Comparison of ENCODE assay signal across 21 cellular contexts in the genomic region with DNA sequence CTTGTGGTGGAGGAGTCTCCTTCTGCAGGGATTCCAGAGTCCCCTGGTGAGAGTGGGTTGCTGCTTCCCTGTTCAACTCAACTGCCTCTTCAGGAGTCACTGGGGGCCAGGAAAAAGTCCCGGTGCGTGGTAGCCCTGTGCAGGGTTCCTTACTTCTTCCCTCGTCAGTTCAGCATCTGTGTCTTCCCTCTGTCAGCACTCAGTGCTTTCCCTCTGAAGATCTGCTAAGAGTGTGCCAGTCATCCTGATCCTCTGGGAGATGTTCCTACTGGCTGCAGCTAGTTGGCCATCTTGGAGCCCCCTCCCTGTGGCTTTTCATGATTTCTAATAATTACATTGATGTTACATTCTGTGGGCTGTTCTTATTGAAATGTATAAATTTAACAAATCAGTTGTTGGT. TPM values are rescaled to one million over a fixed set of nuclear protein-coding genes. Genes with fewer than 3 reads are reported as not detected.
DNase-seq lines count a peak whose midpoint lies in the region; ATAC-seq and TF ChIP-seq lines count a peak whose summit lies in the region.
"Had no signal": no experiment of that assay in that cellular context is flagged by ENCODE, and none has a peak within 500 bp of the region (broad histone marks: within the 10 kb centered on the region; RNA-seq: fewer than 3 reads in every experiment).

No MANE protein-coding gene starts in this region.

- in situ Hi-C loops in Panc1 (cut with HindIII; ENCODE audit: low pct_unique_long_range_greater_than_20kb, low sequenced_read_pairs): no loop called here

- H3K36me3 ChIP-seq in Panc1 (ENCODE audit: control insufficient read depth, insufficient read depth, low read length) (no peaks in the 10 kb centered on the region), left ventricle myocardium inferior (peaks cover under 1% of the 10 kb centered on the region)

- H3K4me3 ChIP-seq in Panc1 (ENCODE audit: low read depth in 2 of 2, low read length in 2 of 2) (no peak overlapping the region), left ventricle myocardium inferior (peak overlapping the region; percentile 31)
- H3K4me3 ChIP-seq: BLaER1, GM12878, SJCRH30 had no signal

- POLR2A ChIA-PET in Panc1 (lab: Charles Lee): no interaction called here

- H3K27ac ChIP-seq in Panc1 (ENCODE audit: low read length) (no peak overlapping the region), left ventricle myocardium inferior (replicated peaks) (peak overlapping the region; percentile 82)
- H3K27ac ChIP-seq: BLaER1, SJCRH30 had no signal

- H3K4me1 Mint-ChIP-seq in osteocyte (ENCODE audit: unreplicated experiment): peaks cover 25% of the 10 kb centered on the region
- H3K4me1 Mint-ChIP-seq in activated T-cell treated with anti-CD3 and anti-CD28 coated beads, Interleukin-2, amount 50 U/mL, for 4 hours (ENCODE audit: low read depth): no peaks in the 10 kb centered on the region
- H3K4me1 Mint-ChIP-seq: CD4-positive, alpha-beta memory T cell had no signal

- BruUV-seq in Panc1 (replicated peaks; lab: Mats Ljungman, UMichigan): no TSS peak

- peak overlapping the region; percentile 0 for H3K27ac Mint-ChIP-seq in osteocyte (ENCODE audit: unreplicated experiment)
- H3K27ac Mint-ChIP-seq: CD4-positive, alpha-beta memory T cell had no signal

- ATAC-seq in Panc1 (peak; percentile 66), GM21390 (IDR thresholded peaks at IDR 0.05; ENCODE audit: unreplicated experiment) (no peak)
- ATAC-seq in activated T-cell treated with anti-CD3 and anti-CD28 coated beads, Interleukin-2, amount 50 U/mL, for 4 hours: no peak
- ATAC-seq: GM12878, HepG2 had no signal

- TF ChIP-seq CTCF in Panc1 (IDR thresholded peaks at IDR 0.05) (no peak), left ventricle myocardium inferior (IDR thresholded peaks at IDR 0.05; ENCODE audit: borderline replicate concordance) (no peak), osteocyte (IDR thresholded peaks at IDR 0.05) (no peak)

- no peak overlapping the region for H3K4me3 Mint-ChIP-seq in osteocyte (ENCODE audit: unreplicated experiment)
- no peak overlapping the region for H3K4me3 Mint-ChIP-seq in activated T-cell treated with anti-CD3 and anti-CD28 coated beads, Interleukin-2, amount 50 U/mL, for 4 hours
- H3K4me3 Mint-ChIP-seq: CD4-positive, alpha-beta memory T cell had no signal

- H3K9me3 Mint-ChIP-seq in osteocyte (ENCODE audit: unreplicated experiment): peaks cover 3% of the 10 kb centered on the region
- H3K9me3 Mint-ChIP-seq in activated T-cell treated with anti-CD3 and anti-CD28 coated beads, Interleukin-2, amount 50 U/mL, for 4 hours: no peaks in the 10 kb centered on the region
- H3K9me3 Mint-ChIP-seq: CD4-positive, alpha-beta memory T cell had no signal

- CTCF ChIA-PET in Panc1 (lab: Charles Lee): interaction anchor here (0.5 kb wide), 1 partner anchor 11 kb away, joined by 3 read pairs; no protein-coding TSS in a partner anchor

- H3K36me3 Mint-ChIP-seq in osteocyte (ENCODE audit: unreplicated experiment): peaks cover 25% of the 10 kb centered on the region
- peaks cover 10% of the 10 kb centered on the region for H3K36me3 Mint-ChIP-seq in activated T-cell treated with anti-CD3 and anti-CD28 coated beads, Interleukin-2, amount 50 U/mL, for 4 hours (ENCODE audit: insufficient read depth)

- H3K27me3 ChIP-seq in Panc1 (ENCODE audit: control insufficient read depth, insufficient read depth, low read length) (no peaks in the 10 kb centered on the region), left ventricle myocardium inferior (ENCODE audit: low read depth) (no peaks in the 10 kb centered on the region)
- H3K27me3 ChIP-seq: BLaER1, SJCRH30 had no signal

- no peaks in the 10 kb centered on the region for H3K27me3 Mint-ChIP-seq in osteocyte (ENCODE audit: unreplicated experiment)
- no peaks in the 10 kb centered on the region for H3K27me3 Mint-ChIP-seq in activated T-cell treated with anti-CD3 and anti-CD28 coated beads, Interleukin-2, amount 50 U/mL, for 4 hours (ENCODE audit: low read depth)
- H3K27me3 Mint-ChIP-seq: CD4-positive, alpha-beta memory T cell had no signal

- peak; percentile 8 for DNase-seq in Ammon's horn (ENCODE audit: low spot score)
- DNase-seq in Panc1 (ENCODE audit: low read depth, low spot score): no peak
- no peak for DNase-seq in left ventricle myocardium inferior
- no peak for DNase-seq in osteocyte (ENCODE audit: extremely low spot score, unreplicated experiment)
- no peak for DNase-seq in NCI-H1105 (lab: John Stamatoyannopoulos, UW)
- DNase-seq in activated T-cell treated with anti-CD3 and anti-CD28 coated beads, Interleukin-2, amount 50 U/mL, for 4 hours: no peak
- DNase-seq: CD4-positive, alpha-beta memory T cell; DMS153; GOT3; KG1; MV-4-11; NCI-H1417; NCI-H1930; NCI-H345; NCI-H524 treated with DMSO at 0.1 percent for 48 hours; RPMI8226; SJCRH30 had no signal

- peaks cover 18% of the 10 kb centered on the region for H3K4me1 ChIP-seq in Panc1 (ENCODE audit: control insufficient read depth, insufficient read depth, low read length)
- H3K4me1 ChIP-seq in left ventricle myocardium inferior: peaks cover 55% of the 10 kb centered on the region
- H3K4me1 ChIP-seq: BLaER1, SJCRH30 had no signal

- intact Hi-C loops in Panc1 (cut with micrococcal nuclease; ENCODE audit: unreplicated experiment): no loop called here
- intact Hi-C loops in left ventricle myocardium inferior (cut with micrococcal nuclease): no loop called here

- no peaks in the 10 kb centered on the region for H3K9me3 ChIP-seq in Panc1 (ENCODE audit: control insufficient read depth, insufficient read depth, low read depth, low read length)
- no peaks in the 10 kb centered on the region for H3K9me3 ChIP-seq in left ventricle myocardium inferior (replicated peaks)
- H3K9me3 ChIP-seq: SJCRH30 had no signal

RNA-seq across cellular contexts. Expression of a gene that starts 36.5 kb away (rescaled TPM):
- total RNA-seq in Panc1 (2021; ENCODE audit: unreplicated experiment) (82.5 TPM), left ventricle myocardium inferior (42.5 TPM), osteocyte (66.7 and 70.4 TPM in 2 replicates)
- 21.1 TPM for polyA plus RNA-seq in Panc1 (2012; ENCODE audit: insufficient read length)
- 10 to 100 TPM; 14.2 to 17.9 (median 15.2) TPM for total RNA-seq in activated T-cell treated with anti-CD3 and anti-CD28 coated beads, Interleukin-2, amount 50 U/mL, for 4 hours
